ENCODE assay signal across 14 cellular contexts in the genomic region with DNA sequence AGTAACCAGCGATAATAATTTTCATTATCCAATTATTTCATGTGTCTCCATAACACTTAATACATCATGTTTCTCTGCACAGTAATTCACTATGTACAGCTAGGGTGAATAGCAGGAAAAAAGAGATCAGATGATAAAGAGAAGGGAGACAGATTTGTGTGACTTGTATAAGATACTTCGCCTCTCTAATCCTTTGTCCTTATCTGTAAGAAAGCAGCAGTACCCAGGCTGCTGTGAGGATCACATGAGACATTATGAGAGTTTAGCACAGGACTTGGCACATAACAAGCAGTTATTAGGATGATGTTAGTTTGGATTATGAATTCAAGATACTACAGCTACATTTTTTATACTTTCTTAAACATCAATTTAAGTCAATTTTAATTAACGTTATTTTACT. TPM values are rescaled to one million over a fixed set of nuclear protein-coding genes. Genes with fewer than 3 reads are reported as not detected.
"Had no signal": no experiment of that assay in that cellular context is flagged by ENCODE, and none has a peak within 500 bp of the region (broad histone marks: within the 10 kb centered on the region; RNA-seq: fewer than 3 reads in every experiment).

No MANE protein-coding gene starts in this region.

- H3K27ac Mint-ChIP-seq: activated CD4-positive, alpha-beta memory T cell treated with anti-CD3 and anti-CD28 coated beads, Interleukin-2, amount 10 ng/mL, durations not matched to agents 7 days and 5 days; activated T-cell treated with anti-CD3 and anti-CD28 coated beads, Interleukin-2, amount 50 U/mL, for 72 hours; naive B cell; T-helper 1 cell treated with Interleukin-12 subunit alpha and Interleukin-12 subunit beta and Interleukin-4 antibody, amounts not matched to agents 30 μg/mL and 1 μg/mL, for 36 hours had no signal

- DNase-seq: activated CD4-positive, alpha-beta memory T cell treated with anti-CD3 and anti-CD28 coated beads, Interleukin-2, amount 10 ng/mL, durations not matched to agents 7 days and 5 days; activated CD4-positive, alpha-beta T cell treated with anti-CD3 and anti-CD28 coated beads for 1 hour; activated CD8-positive, alpha-beta memory T cell treated with anti-CD3 and anti-CD28 coated beads, Interleukin-2, amount 50 U/mL, for 4 hours; activated T-cell treated with anti-CD3 and anti-CD28 coated beads, Interleukin-2, amount 50 U/mL, for 72 hours; hypothalamus; naive B cell; posterior cingulate gyrus; stomach; transverse colon had no signal

- H3K9me3 ChIP-seq: right atrium auricular region, stomach, transverse colon had no signal

- H3K27me3 ChIP-seq: right atrium auricular region, transverse colon had no signal

- H3K36me3 ChIP-seq: right atrium auricular region, stomach, transverse colon had no signal

- H3K4me3 ChIP-seq: right atrium auricular region, skin epidermis, stomach, transverse colon had no signal

- FAIRE-seq: astrocyte had no signal

- H3K27ac ChIP-seq: transverse colon had no signal

- ATAC-seq: activated T-cell treated with anti-CD3 and anti-CD28 coated beads, Interleukin-2, amount 50 U/mL, for 72 hours; SK-N-SH treated with all-trans-retinoic acid at 6 μM for 48 hours had no signal

- H3K36me3 Mint-ChIP-seq: naive B cell had no signal

- H3K9me3 Mint-ChIP-seq: activated CD4-positive, alpha-beta memory T cell treated with anti-CD3 and anti-CD28 coated beads, Interleukin-2, amount 10 ng/mL, durations not matched to agents 7 days and 5 days; activated T-cell treated with anti-CD3 and anti-CD28 coated beads, Interleukin-2, amount 50 U/mL, for 72 hours; T-helper 1 cell treated with Interleukin-12 subunit alpha and Interleukin-12 subunit beta and Interleukin-4 antibody, amounts not matched to agents 30 μg/mL and 1 μg/mL, for 36 hours had no signal

- H3K4me1 Mint-ChIP-seq: activated CD4-positive, alpha-beta memory T cell treated with anti-CD3 and anti-CD28 coated beads, Interleukin-2, amount 10 ng/mL, durations not matched to agents 7 days and 5 days had no signal

- H3K4me3 Mint-ChIP-seq: activated CD4-positive, alpha-beta memory T cell treated with anti-CD3 and anti-CD28 coated beads, Interleukin-2, amount 10 ng/mL, durations not matched to agents 7 days and 5 days; activated T-cell treated with anti-CD3 and anti-CD28 coated beads, Interleukin-2, amount 50 U/mL, for 72 hours; naive B cell; T-helper 1 cell treated with Interleukin-12 subunit alpha and Interleukin-12 subunit beta and Interleukin-4 antibody, amounts not matched to agents 30 μg/mL and 1 μg/mL, for 36 hours had no signal

RNA-seq across cellular contexts. Expression of a gene that starts 6.3 kb away (rescaled TPM):
- total RNA-seq: activated CD4-positive, alpha-beta memory T cell treated with anti-CD3 and anti-CD28 coated beads, Interleukin-2, amount 10 ng/mL, durations not matched to agents 7 days and 5 days had no signal
